8 cellular contexts compared by ENCODE assay signal in genomic region chr2:227890495-227891079, GRCh38. TPM values are rescaled to one million over a fixed set of nuclear protein-coding genes. Genes with fewer than 3 reads are reported as not detected.
A peak's percentile ranks its signal among the peaks of the same experiment; 100 is the strongest.
DNase-seq lines count a peak whose midpoint lies in the region; ATAC-seq, FAIRE-seq and TF ChIP-seq lines count a peak whose summit lies in the region.

No MANE protein-coding gene starts in this region.

- H3K27me3 ChIP-seq in bronchial epithelial cell (ENCODE audit: control insufficient read depth, insufficient read depth, low read length), result no peaks in the 10 kb centered on the region
- no peaks in the 10 kb centered on the region for H3K27me3 ChIP-seq in uterus

- no peaks in the 10 kb centered on the region for H3K9me3 ChIP-seq in uterus

- H3K36me3 Mint-ChIP-seq in CD14-positive monocyte, result no peaks in the 10 kb centered on the region
- no peaks in the 10 kb centered on the region for H3K36me3 Mint-ChIP-seq in activated T-cell treated with anti-CD3 and anti-CD28 coated beads, Interleukin-2, amount 50 U/mL, for 4 hours (ENCODE audit: insufficient read depth)

- TF ChIP-seq CTCF in CD14-positive monocyte (IDR thresholded peaks at IDR 0.05) (peak; percentile 84), bronchial epithelial cell (IDR thresholded peaks at IDR 0.05; ENCODE audit: insufficient read depth, low read length, severe bottlenecking) (peak; percentile 20), uterus (IDR thresholded peaks at IDR 0.05) (peak in 3 of 4 experiments; percentile 26 to 45 (median 33))

- H3K4me3 Mint-ChIP-seq in CD14-positive monocyte, result no peak overlapping the region
- no peak overlapping the region for H3K4me3 Mint-ChIP-seq in activated T-cell treated with anti-CD3 and anti-CD28 coated beads, Interleukin-2, amount 50 U/mL, for 4 hours

- DNase-seq in CD14-positive monocyte (ENCODE audit: low spot score) (no peak), NCI-H748 treated with DMSO at 0.1 percent for 48 hours (lab: John Stamatoyannopoulos, UW) (peak; percentile 64), bronchial epithelial cell (ENCODE audit: low read depth) (peak; percentile 68), left colon (no peak), uterus (no peak)
- no peak for DNase-seq in activated T-cell treated with anti-CD3 and anti-CD28 coated beads, Interleukin-2, amount 50 U/mL, for 4 hours

- H3K36me3 ChIP-seq in bronchial epithelial cell (ENCODE audit: control insufficient read depth, insufficient read depth, low read length) (no peaks in the 10 kb centered on the region), uterus (no peaks in the 10 kb centered on the region)

- intact Hi-C loops in CD14-positive monocyte (cut with micrococcal nuclease), result loop anchor here in 1 of 2 donors (10.0 kb wide), 1 partner anchor 1704 kb away; no protein-coding TSS in a partner anchor
- intact Hi-C loops in left colon (cut with DNase I, micrococcal nuclease), result no loop called here
- intact Hi-C loops in uterus (cut with DNase I; ENCODE audit: low total_unique reads), result no loop called here

- no peaks in the 10 kb centered on the region for H3K4me1 ChIP-seq in uterus

- H3K27ac ChIP-seq in uterus, result no peak overlapping the region

- no peaks in the 10 kb centered on the region for H3K9me3 Mint-ChIP-seq in CD14-positive monocyte
- H3K9me3 Mint-ChIP-seq in activated T-cell treated with anti-CD3 and anti-CD28 coated beads, Interleukin-2, amount 50 U/mL, for 4 hours, result no peaks in the 10 kb centered on the region

- ATAC-seq in GM18868 (IDR thresholded peaks at IDR 0.05; ENCODE audit: unreplicated experiment) (peak; percentile 82), HG03280 (IDR thresholded peaks at IDR 0.05; ENCODE audit: unreplicated experiment) (peak; percentile 74), left colon (peak; percentile 63)
- ATAC-seq in activated T-cell treated with anti-CD3 and anti-CD28 coated beads, Interleukin-2, amount 50 U/mL, for 4 hours, result no peak

- no peak overlapping the region for H3K27ac Mint-ChIP-seq in CD14-positive monocyte

- no peak for TF ChIP-seq POLR2A in uterus (IDR thresholded peaks at IDR 0.05)

- peaks cover 1 to 7% (median 2%) of the 10 kb centered on the region in 3 donors for H3K27me3 Mint-ChIP-seq in CD14-positive monocyte (ENCODE audit: low read depth in 3 of 3)
- H3K27me3 Mint-ChIP-seq in activated T-cell treated with anti-CD3 and anti-CD28 coated beads, Interleukin-2, amount 50 U/mL, for 4 hours (ENCODE audit: low read depth), result peaks cover 1% of the 10 kb centered on the region

- H3K4me3 ChIP-seq in bronchial epithelial cell (ENCODE audit: low read depth, low read length), result no peak overlapping the region
- no peak overlapping the region for H3K4me3 ChIP-seq in uterus

- H3K4me1 Mint-ChIP-seq in CD14-positive monocyte, result peaks cover 7% of the 10 kb centered on the region
- H3K4me1 Mint-ChIP-seq in activated T-cell treated with anti-CD3 and anti-CD28 coated beads, Interleukin-2, amount 50 U/mL, for 4 hours (ENCODE audit: low read depth), result no peaks in the 10 kb centered on the region

- FAIRE-seq in bronchial epithelial cell (lab: Jason Lieb, UNC), result no peak

RNA-seq across cellular contexts. Expression of gene DAW1, which starts 19.2 kb away (rescaled TPM):
- not detected for polyA plus RNA-seq in CD14-positive monocyte
- total RNA-seq in bronchial epithelial cell (0.13 and 0.26 TPM in 2 replicates), left colon (not detected), uterus (1 to 10 TPM in 1 of 4 donors, under 1 TPM in 1, not detected in 2; 0.29 to 2.5 TPM)
- not detected for total RNA-seq in activated T-cell treated with anti-CD3 and anti-CD28 coated beads, Interleukin-2, amount 50 U/mL, for 4 hours

Comparison
In these comparisons a context has a peak if more than half of its experiments do, and no peak if none do; other contexts are left out.
1. DNase-seq: peak in NCI-H748 treated with DMSO at 0.1 percent for 48 hours (single experiment) and bronchial epithelial cell (single experiment); none in CD14-positive monocyte (single experiment), left colon (0 of 2), uterus (0 of 2) and activated T-cell treated with anti-CD3 and anti-CD28 coated beads, Interleukin-2, amount 50 U/mL, for 4 hours (single experiment).
2. CTCF ChIP-seq: peak in every context shown above with its lines; median percentile 84 in CD14-positive monocyte; 33 in uterus; 20 in bronchial epithelial cell.
3. ATAC-seq: peak in GM18868 (single experiment), HG03280 (single experiment) and left colon (single experiment); none in activated T-cell treated with anti-CD3 and anti-CD28 coated beads, Interleukin-2, amount 50 U/mL, for 4 hours (0 of 2).